ENCODE assay signal across 19 cellular contexts in genomic region chr4:48138511-48138910, GRCh38. TPM values are rescaled to one million over a fixed set of nuclear protein-coding genes. Genes with fewer than 3 reads are reported as not detected.
DNase-seq lines count a peak whose midpoint lies in the region; ATAC-seq, FAIRE-seq and TF ChIP-seq lines count a peak whose summit lies in the region.
"Had no signal": no experiment of that assay in that cellular context is flagged by ENCODE, and none has a peak within 500 bp of the region (broad histone marks: within the 10 kb centered on the region; RNA-seq: fewer than 3 reads in every experiment).

No MANE protein-coding gene starts in this region.

- no peaks in the 10 kb centered on the region for H3K27me3 Mint-ChIP-seq in activated CD4-positive, alpha-beta T cell treated with anti-CD3 and anti-CD28 coated beads for 36 hours
- H3K27me3 Mint-ChIP-seq in activated CD8-positive, alpha-beta T cell treated with anti-CD3 and anti-CD28 coated beads, Interleukin-2, amount 10 ng/mL, durations not matched to agents 7 days and 5 days (ENCODE audit: low read depth) = no peaks in the 10 kb centered on the region

- TF ChIP-seq POLR2A in GM12891 (IDR thresholded peaks at IDR 0.05; ENCODE audit: low read depth, low read length) = no peak

- peaks cover 71% of the 10 kb centered on the region for H3K4me1 Mint-ChIP-seq in activated CD4-positive, alpha-beta T cell treated with anti-CD3 and anti-CD28 coated beads for 36 hours
- H3K4me1 Mint-ChIP-seq in activated CD8-positive, alpha-beta T cell treated with anti-CD3 and anti-CD28 coated beads, Interleukin-2, amount 10 ng/mL, durations not matched to agents 7 days and 5 days (ENCODE audit: low read depth) = peaks cover 72% of the 10 kb centered on the region

- no peak for DNase-seq in activated CD4-positive, alpha-beta T cell treated with anti-CD3 and anti-CD28 coated beads for 36 hours
- DNase-seq in activated CD4-positive, alpha-beta T cell treated with anti-CD3 and anti-CD28 coated beads, Interleukin-2, amount 50 U/mL, for 48 hours = no peak
- DNase-seq in GM12891 (ENCODE audit: insufficient read length, low spot score) = no peak
- DNase-seq in activated CD8-positive, alpha-beta T cell treated with anti-CD3 and anti-CD28 coated beads, Interleukin-2, amount 10 ng/mL, durations not matched to agents 7 days and 5 days = peak; percentile 39
- no peak for DNase-seq in HK-2 (ENCODE audit: unreplicated experiment)
- DNase-seq in heart right ventricle = no peak
- DNase-seq in sciatic nerve (ENCODE audit: low spot score) = no peak
- DNase-seq: foreskin melanocyte, kidney glomerular epithelial cell, MG63, NCI-H146, NCI-H2171 treated with DMSO at 0.1 percent for 48 hours, NCI-H774, tibial artery had no signal

- no peaks in the 10 kb centered on the region for H3K9me3 Mint-ChIP-seq in activated CD4-positive, alpha-beta T cell treated with anti-CD3 and anti-CD28 coated beads for 36 hours (ENCODE audit: low read depth)
- no peaks in the 10 kb centered on the region for H3K9me3 Mint-ChIP-seq in activated CD8-positive, alpha-beta T cell treated with anti-CD3 and anti-CD28 coated beads, Interleukin-2, amount 10 ng/mL, durations not matched to agents 7 days and 5 days (ENCODE audit: insufficient read depth)

- H3K4me3 ChIP-seq in mucosa of rectum (ENCODE audit: low read length in 2 of 2) = no peak overlapping the region
- H3K4me3 ChIP-seq in heart right ventricle = no peak overlapping the region
- H3K4me3 ChIP-seq: BLaER1 treated with 17β-estradiol and CSF1 and Interleukin-3, amounts not matched to agents 10 nM and 100 nM; MG63; tibial artery had no signal

- H3K27ac Mint-ChIP-seq in activated CD4-positive, alpha-beta T cell treated with anti-CD3 and anti-CD28 coated beads for 36 hours = peak overlapping the region; percentile 86
- H3K27ac Mint-ChIP-seq in activated CD8-positive, alpha-beta T cell treated with anti-CD3 and anti-CD28 coated beads, Interleukin-2, amount 10 ng/mL, durations not matched to agents 7 days and 5 days = peak overlapping the region; percentile 91

- H3K9me3 ChIP-seq in mucosa of rectum (ENCODE audit: control insufficient read depth in 2 of 2, low read length in 2 of 2) = no peaks in the 10 kb centered on the region
- no peaks in the 10 kb centered on the region for H3K9me3 ChIP-seq in heart right ventricle
- H3K9me3 ChIP-seq: BLaER1 treated with 17β-estradiol and CSF1 and Interleukin-3, amounts not matched to agents 10 nM and 100 nM; MG63; tibial artery had no signal

- peaks cover 13% of the 10 kb centered on the region for H3K36me3 Mint-ChIP-seq in activated CD4-positive, alpha-beta T cell treated with anti-CD3 and anti-CD28 coated beads for 36 hours (ENCODE audit: low read depth)
- peaks cover 29% of the 10 kb centered on the region for H3K36me3 Mint-ChIP-seq in activated CD8-positive, alpha-beta T cell treated with anti-CD3 and anti-CD28 coated beads, Interleukin-2, amount 10 ng/mL, durations not matched to agents 7 days and 5 days (ENCODE audit: low read depth)

- no peak overlapping the region for H3K9ac ChIP-seq in mucosa of rectum (ENCODE audit: low read depth in 1 of 2, low read length in 2 of 2)
- H3K9ac ChIP-seq: BLaER1 treated with 17β-estradiol and CSF1 and Interleukin-3, amounts not matched to agents 10 nM and 100 nM had no signal

- ATAC-seq in activated CD4-positive, alpha-beta T cell treated with anti-CD3 and anti-CD28 coated beads for 36 hours = no peak
- ATAC-seq in activated CD8-positive, alpha-beta T cell treated with anti-CD3 and anti-CD28 coated beads, Interleukin-2, amount 10 ng/mL, durations not matched to agents 7 days and 5 days = peak; percentile 17
- ATAC-seq in heart right ventricle (no peak), sciatic nerve (no peak)
- ATAC-seq: SK-N-SH treated with all-trans-retinoic acid at 6 μM for 48 hours had no signal

- FAIRE-seq in GM12891 (lab: Jason Lieb, UNC) = peak; percentile 38
- FAIRE-seq: A204.1 had no signal

- H3K4me3 Mint-ChIP-seq in activated CD4-positive, alpha-beta T cell treated with anti-CD3 and anti-CD28 coated beads for 36 hours = peak overlapping the region; percentile 50
- H3K4me3 Mint-ChIP-seq in activated CD8-positive, alpha-beta T cell treated with anti-CD3 and anti-CD28 coated beads, Interleukin-2, amount 10 ng/mL, durations not matched to agents 7 days and 5 days = peak overlapping the region; percentile 76

- H3K36me3 ChIP-seq in mucosa of rectum (ENCODE audit: control insufficient read depth in 2 of 2, insufficient read depth in 2 of 2, low read length in 2 of 2) = peaks cover 9 to 10% of the 10 kb centered on the region in 2 donors
- H3K36me3 ChIP-seq in heart right ventricle = peaks cover 0 to 42% (median 0%) of the 10 kb centered on the region in 9 donors
- H3K36me3 ChIP-seq: MG63 had no signal

- CTCF ChIA-PET in activated CD4-positive, alpha-beta T cell treated with anti-CD3 and anti-CD28 coated beads for 36 hours (lab: Charles Lee) = interaction anchor here (0.7 to 3.9 kb wide), 21 partner anchors 11 to 207 kb away, joined by 3 to 82 read pairs (median 4); no protein-coding TSS in a partner anchor
- CTCF ChIA-PET in activated CD8-positive, alpha-beta T cell treated with anti-CD3 and anti-CD28 coated beads, Interleukin-2, amount 10 ng/mL, durations not matched to agents 7 days and 5 days (lab: Charles Lee) = interaction anchor here (1.0 to 7.4 kb wide), 14 partner anchors 11 to 301 kb away, joined by 3 to 284 read pairs (median 5); partner anchors contain the start of genes CNGA1 and NIPAL1

- H3K4me1 ChIP-seq in mucosa of rectum (ENCODE audit: control insufficient read depth in 2 of 2, insufficient read depth in 2 of 2, low read length in 2 of 2) (peaks cover 2 to 4% of the 10 kb centered on the region in 2 donors), heart right ventricle (peaks cover 0 to 10% (median 4%) of the 10 kb centered on the region in 9 donors)

- peak overlapping the region; percentile 24 to 53 for H3K27ac ChIP-seq in mucosa of rectum (ENCODE audit: low read depth in 2 of 2, low read length in 2 of 2)
- peak overlapping the region in 1 of 10 donors; percentile 52 for H3K27ac ChIP-seq in heart right ventricle
- H3K27ac ChIP-seq: epithelial cell of prostate, tibial artery had no signal

- WGBS in heart right ventricle, 2 donors = 93 to 95% methylated on average over 7 of the region's 7 CpGs

- no peak for TF ChIP-seq CTCF in heart right ventricle (IDR thresholded peaks at IDR 0.05)

- intact Hi-C loops in activated CD4-positive, alpha-beta T cell treated with anti-CD3 and anti-CD28 coated beads for 36 hours (cut with DNase I, micrococcal nuclease) = loop anchor here in 1 of 2 experiments (2.0 kb wide), 1 partner anchor 212 kb away; no protein-coding TSS in a partner anchor
- intact Hi-C loops in heart right ventricle (cut with DNase I) (loop anchor here in 2 of 10 donors (10.0 kb wide), 1 partner anchor 136 kb away; no protein-coding TSS in a partner anchor), sciatic nerve (cut with DNase I) (no loop called here)

- POLR2A ChIA-PET in activated CD4-positive, alpha-beta T cell treated with anti-CD3 and anti-CD28 coated beads for 36 hours (lab: Charles Lee) = interaction anchor here (1.5 to 2.3 kb wide), 4 partner anchors 9 to 102 kb away, joined by 3 to 19 read pairs (median 8); no protein-coding TSS in a partner anchor
- POLR2A ChIA-PET in activated CD8-positive, alpha-beta T cell treated with anti-CD3 and anti-CD28 coated beads, Interleukin-2, amount 10 ng/mL, durations not matched to agents 7 days and 5 days (lab: Charles Lee) = interaction anchor here (1.0 to 4.4 kb wide), 6 partner anchors 10 to 226 kb away, joined by 3 to 149 read pairs (median 4); partner anchors contain the start of gene SLAIN2

- no peaks in the 10 kb centered on the region for H3K27me3 ChIP-seq in mucosa of rectum (ENCODE audit: control insufficient read depth in 2 of 2, insufficient read depth in 2 of 2, low read length in 2 of 2)
- no peaks in the 10 kb centered on the region for H3K27me3 ChIP-seq in heart right ventricle
- H3K27me3 ChIP-seq: BLaER1 treated with 17β-estradiol and CSF1 and Interleukin-3, amounts not matched to agents 10 nM and 100 nM; MG63; tibial artery had no signal

TF ChIP-seq in GM12891, 5 proteins besides CTCF, POLR2A, EP300 and RAD21:
- TF ChIP-seq POLR2AphosphoS5 (IDR thresholded peaks at IDR 0.05; ENCODE audit: low read depth, low read length) = 0 out of 2 replicates have a peak, but pooled peaks have one; percentile 16
- TF ChIP-seq SPI1 (IDR thresholded peaks at IDR 0.05; ENCODE audit: low read depth, low read length) = no peak

RNA-seq across cellular contexts. Expression of gene TXK, which starts 4.5 kb away (rescaled TPM):
- 10 to 100 TPM; 11.2 to 18.2 TPM for total RNA-seq in activated CD4-positive, alpha-beta T cell treated with anti-CD3 and anti-CD28 coated beads for 36 hours
- polyA plus RNA-seq in GM12891 (2012; ENCODE audit: low read depth, missing spikeins) = 1.7 TPM
- total RNA-seq in activated CD8-positive, alpha-beta T cell treated with anti-CD3 and anti-CD28 coated beads, Interleukin-2, amount 10 ng/mL, durations not matched to agents 7 days and 5 days = 10 to 100 TPM; 60.6 to 63.6 TPM
- 1 to 10 TPM in 4 of 10 donors, under 1 TPM in 5, not detected in 1; 0.37 to 2.9 (median 0.85) TPM for total RNA-seq in heart right ventricle
- under 1 TPM; 0.33 to 0.88 TPM for polyA plus RNA-seq in heart right ventricle
- total RNA-seq in sciatic nerve = 3.9 TPM
